1 cellular context compared by ENCODE assay signal in the genomic region with DNA sequence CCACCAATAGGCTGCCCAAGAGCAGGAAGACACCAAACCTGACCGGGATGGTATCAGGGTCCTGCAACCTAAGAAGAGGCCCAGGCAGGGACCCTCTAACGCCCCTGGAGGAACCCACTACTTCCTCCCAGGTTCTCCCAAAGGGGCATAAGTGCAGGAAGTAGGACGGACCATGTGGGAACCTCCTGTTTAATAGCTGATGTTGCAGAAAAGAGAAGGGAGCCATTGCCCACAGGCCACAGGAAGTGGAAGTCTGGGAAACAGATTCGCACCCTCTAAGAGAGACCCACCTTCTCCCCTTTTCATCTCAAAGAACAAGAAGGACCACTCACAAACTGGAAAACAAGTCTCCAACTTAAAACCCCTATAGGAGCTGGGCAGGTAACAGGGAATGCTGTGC.
A peak's percentile ranks its signal among the peaks of the same experiment; 100 is the strongest.
TF ChIP-seq lines count a peak whose summit lies in the region.

No MANE protein-coding gene starts in this region.

TF ChIP-seq in K562, 482 proteins besides CTCF, POLR2A, EP300 and RAD21:
- TF ChIP-seq EHMT2 (IDR thresholded peaks at IDR 0.05) (no peak), ZNF316 (IDR thresholded peaks at IDR 0.05) (peak; percentile 62), PHF20 (IDR thresholded peaks at IDR 0.05; ENCODE audit: partially characterized antibody) (no peak), SETDB1 (IDR thresholded peaks at IDR 0.05; ENCODE audit: low read length) (no peak), HMG20B (CRISPR knock-in tag; IDR thresholded peaks at IDR 0.05) (no peak), C11orf30 (IDR thresholded peaks at IDR 0.05; ENCODE audit: low read depth) (peak; percentile 59), BRD9 (IDR thresholded peaks at IDR 0.05; ENCODE audit: low read depth, partially characterized antibody) (no peak), NONO (IDR thresholded peaks at IDR 0.05; ENCODE audit: low read depth in 2 of 2, low read length in 1 of 2) (no peak), MAFK (IDR thresholded peaks at IDR 0.05; ENCODE audit: low read length) (peak; percentile 26; the same call in 1 of the 2 replicates), ZNF224 (CRISPR knock-in tag; IDR thresholded peaks at IDR 0.05) (no peak), USF2 (CRISPR knock-in tag; IDR thresholded peaks at IDR 0.05) (no peak), TOE1 (IDR thresholded peaks at IDR 0.05; ENCODE audit: borderline replicate concordance) (no peak), TOE1 (CRISPR knock-in tag; IDR thresholded peaks at IDR 0.05; ENCODE audit: borderline replicate concordance, low read depth) (no peak), NBN (IDR thresholded peaks at IDR 0.05; ENCODE audit: low read depth) (no peak), ATF4 (CRISPR knock-in tag; IDR thresholded peaks at IDR 0.05) (no peak), CEBPG (CRISPR knock-in tag; IDR thresholded peaks at IDR 0.05) (no peak), CEBPG (tag; conservative IDR thresholded peaks at IDR 0.05 in 1 of 2, IDR thresholded peaks at IDR 0.05 in 1 of 2) (no peak), FOXO4 (CRISPR knock-in tag; IDR thresholded peaks at IDR 0.05) (no peak), KLF1 (tag; IDR thresholded peaks at IDR 0.05) (no peak), CBFB (CRISPR knock-in tag; IDR thresholded peaks at IDR 0.05) (no peak), SMARCB1 (IDR thresholded peaks at IDR 0.05; ENCODE audit: insufficient read length, low read depth) (no peak), ZNF263 (CRISPR knock-in tag; IDR thresholded peaks at IDR 0.05; ENCODE audit: borderline replicate concordance) (no peak), XRCC5 (IDR thresholded peaks at IDR 0.05; ENCODE audit: low read depth, low read length) (no peak), MAFF (IDR thresholded peaks at IDR 0.05; ENCODE audit: low read length) (peak; percentile 37; the same call in 1 of the 2 replicates), MAFG (tag; conservative IDR thresholded peaks at IDR 0.05) (peak; percentile 24)
